Comparison of ENCODE assay signal across 2 cellular contexts in the genomic region with DNA sequence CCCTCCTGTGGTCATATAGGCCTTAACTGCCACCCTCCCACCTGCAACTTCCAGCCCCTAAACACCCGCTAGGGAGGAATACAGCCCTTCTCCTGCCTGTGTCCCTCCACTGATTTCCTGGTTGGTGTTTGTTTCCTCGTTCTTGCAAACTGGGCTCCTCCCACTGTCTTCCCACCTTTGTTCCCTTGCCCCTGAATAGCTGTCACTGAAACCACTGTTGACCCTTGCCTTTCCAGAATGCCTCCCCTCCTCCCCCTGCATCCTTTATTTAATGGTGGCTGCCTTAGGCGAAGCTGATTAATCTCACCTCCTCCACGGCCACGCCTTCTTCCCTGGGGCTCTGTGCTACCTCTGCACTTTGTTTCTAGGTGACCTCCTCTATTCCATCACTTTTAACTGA.
TF ChIP-seq lines count a peak whose summit lies in the region.

No MANE protein-coding gene starts in this region.

TF ChIP-seq in IMR-90, 13 proteins besides CTCF, POLR2A, EP300 and RAD21:
- TF ChIP-seq FOS (IDR thresholded peaks at IDR 0.05; ENCODE audit: low read depth, low read length) = no peak
- no peak for TF ChIP-seq MAZ (IDR thresholded peaks at IDR 0.05; ENCODE audit: borderline replicate concordance, low read depth, low read length)
- TF ChIP-seq RFX5 (IDR thresholded peaks at IDR 0.05; ENCODE audit: low read depth, low read length) = no peak
- no peak for TF ChIP-seq MXI1 (IDR thresholded peaks at IDR 0.05; ENCODE audit: borderline replicate concordance, low read depth, low read length)
- TF ChIP-seq CEBPB (IDR thresholded peaks at IDR 0.05; ENCODE audit: low read depth, low read length) = no peak
- no peak for TF ChIP-seq MAFK (IDR thresholded peaks at IDR 0.05; ENCODE audit: low read depth, low read length)
- TF ChIP-seq SMC3 (IDR thresholded peaks at IDR 0.05; ENCODE audit: low read depth, low read length) = no peak
- TF ChIP-seq RCOR1 (IDR thresholded peaks at IDR 0.05; ENCODE audit: insufficient replicate concordance, low read length) = no peak
- TF ChIP-seq, protein P1, sequence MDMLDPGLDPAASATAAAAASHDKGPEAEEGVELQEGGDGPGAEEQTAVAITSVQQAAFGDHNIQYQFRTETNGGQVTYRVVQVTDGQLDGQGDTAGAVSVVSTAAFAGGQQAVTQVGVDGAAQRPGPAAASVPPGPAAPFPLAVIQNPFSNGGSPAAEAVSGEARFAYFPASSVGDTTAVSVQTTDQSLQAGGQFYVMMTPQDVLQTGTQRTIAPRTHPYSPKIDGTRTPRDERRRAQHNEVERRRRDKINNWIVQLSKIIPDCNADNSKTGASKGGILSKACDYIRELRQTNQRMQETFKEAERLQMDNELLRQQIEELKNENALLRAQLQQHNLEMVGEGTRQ (IDR thresholded peaks at IDR 0.05; ENCODE audit: low read depth, low read length) = no peak
- no peak for TF ChIP-seq CHD1 (IDR thresholded peaks at IDR 0.05; ENCODE audit: low read depth, low read length)
- TF ChIP-seq BHLHE40 (IDR thresholded peaks at IDR 0.05; ENCODE audit: low read depth, low read length) = no peak
- no peak for TF ChIP-seq NFE2L2 (IDR thresholded peaks at IDR 0.05; ENCODE audit: low read depth, low read length)
- no peak for TF ChIP-seq ELK1 (IDR thresholded peaks at IDR 0.05; ENCODE audit: borderline replicate concordance, low read depth, low read length)

TF ChIP-seq in H1, 55 proteins besides CTCF, POLR2A, EP300 and RAD21:
- no peak for TF ChIP-seq TBP (IDR thresholded peaks at IDR 0.05; ENCODE audit: low read depth, low read length)
- TF ChIP-seq E2F6 (IDR thresholded peaks at IDR 0.05) = peak; percentile 32; the same call in 1 of the 2 replicates
TF ChIP-seq in H1: peak in this region for 1.
